30 cellular contexts compared by ENCODE assay signal in the genomic region with DNA sequence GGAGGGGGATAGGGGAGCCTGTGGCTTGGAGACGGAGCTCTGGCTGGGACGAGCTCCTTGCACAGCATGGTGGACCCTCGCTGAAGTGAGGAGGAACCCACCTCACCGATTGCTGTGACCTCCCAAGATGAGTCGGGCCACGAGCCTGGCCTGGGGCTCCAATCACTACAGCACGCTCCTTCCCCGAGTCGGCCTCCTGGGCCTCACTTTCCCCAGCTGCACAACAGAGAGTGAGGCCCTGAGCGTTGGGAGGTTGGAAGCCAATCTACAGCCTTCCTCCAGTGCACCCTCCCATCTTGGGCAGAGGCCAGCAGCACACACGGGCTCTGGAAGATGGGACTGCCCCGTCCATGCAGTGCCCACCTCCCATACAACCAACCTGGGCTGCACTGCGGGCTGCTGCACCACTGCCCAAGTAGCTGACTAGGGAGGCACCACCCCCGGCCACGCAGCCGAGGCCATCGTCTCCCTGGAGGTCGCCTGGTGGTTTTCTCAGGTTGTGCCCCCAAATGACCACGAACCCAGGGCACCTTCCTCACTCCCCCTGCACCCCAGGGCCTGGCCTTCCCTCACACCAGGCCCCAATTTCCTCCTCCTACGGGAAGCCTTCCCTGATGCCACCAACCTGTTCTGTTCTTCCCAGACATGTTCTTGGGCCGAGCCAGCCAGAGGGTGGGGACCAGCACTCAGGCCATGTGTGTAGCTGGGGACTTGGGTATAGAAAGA.
DNase-seq lines count a peak whose midpoint lies in the region; ATAC-seq and TF ChIP-seq lines count a peak whose summit lies in the region.
"Had no signal": no experiment of that assay in that cellular context is flagged by ENCODE, and none has a peak within 500 bp of the region (broad histone marks: within the 10 kb centered on the region; RNA-seq: fewer than 3 reads in every experiment).

No MANE protein-coding gene starts in this region.

- TF ChIP-seq EP300 in esophagus muscularis mucosa (IDR thresholded peaks at IDR 0.05) = no peak

- WGBS in esophagus muscularis mucosa = 85% methylated on average over 13 of the region's 21 CpGs

- no peak for ATAC-seq in sciatic nerve
- ATAC-seq in stimulated activated naive CD8-positive, alpha-beta T cell treated with anti-CD3 and anti-CD28 coated beads, Interleukin-15, Interleukin-2, amounts not matched to agents 100 U/mL and 50 U/mL, for 24 hours = no peak
- ATAC-seq: gastrocnemius medialis; naive thymus-derived CD8-positive, alpha-beta T cell had no signal

- intact Hi-C loops in esophagus muscularis mucosa (cut with DNase I) = no loop called here
- intact Hi-C loops in sciatic nerve (cut with DNase I) = no loop called here

- H3K9me3 ChIP-seq in esophagus muscularis mucosa = no peaks in the 10 kb centered on the region
- H3K9me3 ChIP-seq: BE2C, gastrocnemius medialis had no signal

- peak; percentile 35 for DNase-seq in activated CD8-positive, alpha-beta memory T cell treated with anti-CD3 and anti-CD28 coated beads for 24 hours
- no peak for DNase-seq in activated CD8-positive, alpha-beta memory T cell treated with anti-CD3 and anti-CD28 coated beads, Interleukin-2, amount 50 U/mL, for 4 hours
- DNase-seq in GM03348 (ENCODE audit: low spot score) = peak; percentile 6
- peak; percentile 87 for DNase-seq in esophagus muscularis mucosa (ENCODE audit: extremely low spot score)
- peak; percentile 34 for DNase-seq in sciatic nerve (ENCODE audit: low spot score)
- DNase-seq in superior temporal gyrus (ENCODE audit: extremely low spot score) = no peak
- no peak for DNase-seq in H4 (ENCODE audit: low spot score)
- DNase-seq in stimulated activated naive CD8-positive, alpha-beta T cell treated with anti-CD3 and anti-CD28 coated beads, Interleukin-15, Interleukin-2, amounts not matched to agents 100 U/mL and 50 U/mL, for 24 hours = no peak
- DNase-seq: activated CD4-positive, alpha-beta T cell treated with anti-CD3 and anti-CD28 coated beads, Interleukin-2, amount 10 ng/mL, durations not matched to agents 24 days and 14 days; activated effector memory CD4-positive, alpha-beta T cell treated with anti-CD3 and anti-CD28 coated beads, Interleukin-2, amount 50 U/mL, for 16 hours; activated T-cell treated with anti-CD3 and anti-CD28 coated beads for 4 hours; central memory CD4-positive, alpha-beta T cell; COR-L47; dermis blood vessel endothelial cell; gastrocnemius medialis; GDM1; HCEC 1CT; hippocampal formation; immature natural killer cell; MM.1S; NCI-H1417 treated with DMSO at 0.1 percent for 48 hours; NCI-H2081; NCI-H226; stimulated activated CD4-positive, alpha-beta T cell treated with anti-CD3 and anti-CD28 coated beads, Interleukin-1b, Interleukin-23, amount 100 ng/mL, for 48 hours; stimulated activated CD8-positive, alpha-beta memory T cell treated with anti-CD3 and anti-CD28 coated beads, Interleukin-4, amount 100 ng/mL, for 48 hours; trophoblast cell had no signal

- no peak overlapping the region for H3K4me3 ChIP-seq in esophagus muscularis mucosa
- H3K4me3 ChIP-seq: gastrocnemius medialis, smooth muscle cell had no signal

- peaks cover 0 to 8% (median 3%) of the 10 kb centered on the region in 4 donors for H3K4me1 ChIP-seq in esophagus muscularis mucosa
- H3K4me1 ChIP-seq: gastrocnemius medialis had no signal

- no peak for TF ChIP-seq CTCF in esophagus muscularis mucosa (IDR thresholded peaks at IDR 0.05)

- H3K36me3 ChIP-seq in esophagus muscularis mucosa = no peaks in the 10 kb centered on the region
- H3K36me3 ChIP-seq: BE2C, gastrocnemius medialis had no signal

- peaks cover 0 to 63% (median 0%) of the 10 kb centered on the region in 4 donors for H3K27me3 ChIP-seq in esophagus muscularis mucosa
- H3K27me3 ChIP-seq: BE2C had no signal

- no peak for TF ChIP-seq POLR2A in esophagus muscularis mucosa (IDR thresholded peaks at IDR 0.05; ENCODE audit: low read depth)

- H3K27ac ChIP-seq in esophagus muscularis mucosa (replicated peaks in 1 of 4) = no peak overlapping the region
- H3K27ac ChIP-seq: gastrocnemius medialis, KMS-11 had no signal

Comparison
In these comparisons a context has a peak if more than half of its experiments do, and no peak if none do; other contexts are left out.
1. DNase-seq: peak in activated CD8-positive, alpha-beta memory T cell treated with anti-CD3 and anti-CD28 coated beads for 24 hours (single experiment), GM03348 (single experiment), esophagus muscularis mucosa (single experiment) and sciatic nerve (single experiment); none in activated CD8-positive, alpha-beta memory T cell treated with anti-CD3 and anti-CD28 coated beads, Interleukin-2, amount 50 U/mL, for 4 hours (single experiment), superior temporal gyrus (single experiment), H4 (single experiment) and stimulated activated naive CD8-positive, alpha-beta T cell treated with anti-CD3 and anti-CD28 coated beads, Interleukin-15, Interleukin-2, amounts not matched to agents 100 U/mL and 50 U/mL, for 24 hours (single experiment).